In genomic region chr4:26787461-26788340, GRCh38 we compare ENCODE assay signal across 8 cellular contexts.
DNase-seq lines count a peak whose midpoint lies in the region; ATAC-seq and TF ChIP-seq lines count a peak whose summit lies in the region.

No MANE protein-coding gene starts in this region.

- no peak overlapping the region for H2AFZ ChIP-seq in ACC112 (ENCODE audit: low read length, unreplicated experiment)

- peak; percentile 62 for DNase-seq in NAMALWA (ENCODE audit: low spot score)
- peak; percentile 35 for DNase-seq in activated CD8-positive, alpha-beta memory T cell treated with anti-CD3 and anti-CD28 coated beads, Interleukin-2, amount 50 U/mL, for 4 hours
- DNase-seq in cardiac muscle cell (ENCODE audit: low read depth in 1 of 2, low spot score in 1 of 2), result peak; percentile 7 to 63
- DNase-seq in skeletal muscle cell (ENCODE audit: low read depth), result peak; percentile 57
- no peak for DNase-seq in KG1 (lab: John Stamatoyannopoulos, UW)
- DNase-seq in NCI-H748 (lab: John Stamatoyannopoulos, UW; ENCODE audit: unreplicated experiment), result no peak

- H3K4me1 ChIP-seq in ACC112 (ENCODE audit: control insufficient read depth, insufficient read depth, low read length, unreplicated experiment), result peaks cover 26% of the 10 kb centered on the region
- peaks cover under 1% of the 10 kb centered on the region for H3K4me1 ChIP-seq in cardiac muscle cell (ENCODE audit: low read depth)

- TF ChIP-seq CTCF in cardiac muscle cell (IDR thresholded peaks at IDR 0.05; ENCODE audit: low read depth, low read length), result peak; percentile 47

- H3K27me3 ChIP-seq in ACC112 (ENCODE audit: insufficient read depth, low read length), result no peaks in the 10 kb centered on the region
- no peaks in the 10 kb centered on the region for H3K27me3 ChIP-seq in cardiac muscle cell

- H3K79me2 ChIP-seq in ACC112 (ENCODE audit: control insufficient read depth, insufficient read depth, low read length, unreplicated experiment), result no peaks in the 10 kb centered on the region

- peak overlapping the region; percentile 22; the same call in 1 of the 2 replicates for H3K4me3 ChIP-seq in ACC112 (ENCODE audit: low read depth, low read length)
- no peak overlapping the region for H3K4me3 ChIP-seq in cardiac muscle cell
- no peak overlapping the region for H3K4me3 ChIP-seq in skeletal muscle cell (ENCODE audit: low read depth, low read length)

- no peaks in the 10 kb centered on the region for H3K9me3 ChIP-seq in cardiac muscle cell (ENCODE audit: low read depth)

- H3K36me3 ChIP-seq in ACC112 (ENCODE audit: insufficient read depth, low read length) (peaks cover 4% of the 10 kb centered on the region; the same call in 1 of the 2 replicates), cardiac muscle cell (no peaks in the 10 kb centered on the region)

- H3K27ac ChIP-seq in ACC112 (ENCODE audit: low read depth, low read length), result peak overlapping the region; percentile 28; the same call in 1 of the 2 replicates
- H3K27ac ChIP-seq in cardiac muscle cell, result peak overlapping the region; percentile 22

- peak; percentile 43 for ATAC-seq in GM18517 (IDR thresholded peaks at IDR 0.05; ENCODE audit: unreplicated experiment)

Comparison
In these comparisons a context has a peak if more than half of its experiments do, and no peak if none do; other contexts are left out.
1. DNase-seq: peak in NAMALWA (single experiment), activated CD8-positive, alpha-beta memory T cell treated with anti-CD3 and anti-CD28 coated beads, Interleukin-2, amount 50 U/mL, for 4 hours (single experiment), cardiac muscle cell (2 of 2) and skeletal muscle cell (single experiment); none in KG1 (single experiment) and NCI-H748 (single experiment).